8 cellular contexts compared by ENCODE assay signal in genomic region chr2:8583400-8584173, GRCh38.
A peak's percentile ranks its signal among the peaks of the same experiment; 100 is the strongest.
DNase-seq lines count a peak whose midpoint lies in the region; ATAC-seq and TF ChIP-seq lines count a peak whose summit lies in the region.

No MANE protein-coding gene starts in this region.

- TF ChIP-seq POLR2A in adrenal gland (IDR thresholded peaks at IDR 0.05): peak; percentile 34 to 82

- H3K27me3 Mint-ChIP-seq in CD8-positive, alpha-beta T cell (ENCODE audit: low read depth): peaks cover 4% of the 10 kb centered on the region
- peaks cover 0 to 9% of the 10 kb centered on the region in 2 donors for H3K27me3 Mint-ChIP-seq in T-cell

- peaks cover 5% of the 10 kb centered on the region for H3K27me3 ChIP-seq in CD8-positive, alpha-beta T cell (ENCODE audit: insufficient read depth, low read length)
- H3K27me3 ChIP-seq in adrenal gland (no peaks in the 10 kb centered on the region), iPS-15b (ENCODE audit: control insufficient read depth, insufficient read depth, low read length) (peaks cover 18% of the 10 kb centered on the region), skeletal muscle tissue (ENCODE audit: control insufficient read depth in 3 of 3, insufficient read depth in 3 of 3, low read length in 3 of 3) (peaks cover 0 to 6% (median 3%) of the 10 kb centered on the region in 3 donors)

- ATAC-seq in CD8-positive, alpha-beta T cell: peak; percentile 92
- ATAC-seq in T-cell (replicated peaks in 1 of 4): peak; percentile 75 to 91 (median 80)

- no peaks in the 10 kb centered on the region for H3K9me3 Mint-ChIP-seq in CD8-positive, alpha-beta T cell
- no peaks in the 10 kb centered on the region for H3K9me3 Mint-ChIP-seq in T-cell

- TF ChIP-seq CTCF in CD8-positive, alpha-beta T cell (IDR thresholded peaks at IDR 0.05): no peak
- TF ChIP-seq CTCF in GM20000 (IDR thresholded peaks at IDR 0.05; ENCODE audit: extremely low read depth, missing control alignments) (no peak), adrenal gland (IDR thresholded peaks at IDR 0.05) (peak in 1 of 6 experiments; percentile 13)

- H3K27ac ChIP-seq in CD8-positive, alpha-beta T cell (ENCODE audit: low read depth, low read length): no peak overlapping the region
- peak overlapping the region in 4 of 5 donors; percentile 69 to 83 (median 76) for H3K27ac ChIP-seq in adrenal gland
- no peak overlapping the region for H3K27ac ChIP-seq in skeletal muscle tissue (ENCODE audit: low read depth, low read length)

- H3K36me3 Mint-ChIP-seq in CD8-positive, alpha-beta T cell: no peaks in the 10 kb centered on the region
- H3K36me3 Mint-ChIP-seq in T-cell: no peaks in the 10 kb centered on the region

- peak overlapping the region; percentile 29 for H3K4me3 ChIP-seq in CD8-positive, alpha-beta T cell (ENCODE audit: low read depth, low read length)
- H3K4me3 ChIP-seq in adrenal gland (peak overlapping the region in 1 of 4 donors; percentile 15), iPS-15b (ENCODE audit: low read depth, low read length) (peak overlapping the region; percentile 44), skeletal muscle tissue (ENCODE audit: low read length in 3 of 3) (peak overlapping the region in 2 of 3 donors; percentile 22 to 51)

- CTCF ChIA-PET in CD8-positive, alpha-beta T cell (lab: Charles Lee): interaction anchor here (1.0 kb wide), 1 partner anchor 1016 kb away, joined by 3 read pairs; no protein-coding TSS in a partner anchor
- CTCF ChIA-PET in T-cell (lab: Charles Lee): no interaction called here

- H3K27ac Mint-ChIP-seq in CD8-positive, alpha-beta T cell: no peak overlapping the region
- no peak overlapping the region for H3K27ac Mint-ChIP-seq in T-cell

- H3K9ac ChIP-seq in iPS-15b (ENCODE audit: low read depth, low read length): no peak overlapping the region
- peak overlapping the region in 1 of 3 donors; percentile 50 for H3K9ac ChIP-seq in skeletal muscle tissue (ENCODE audit: low read depth in 1 of 3, low read length in 3 of 3)

- POLR2A ChIA-PET in CD8-positive, alpha-beta T cell (lab: Charles Lee): interaction anchor here (0.5 to 1.3 kb wide), 2 partner anchors 98 to 254 kb away, joined by 3 read pairs; partner anchors contain the start of gene ID2
- POLR2A ChIA-PET in T-cell (lab: Charles Lee): interaction anchor here (0.5 kb wide), 2 partner anchors 8 to 919 kb away, joined by 3 to 10 read pairs; no protein-coding TSS in a partner anchor

- H3K36me3 ChIP-seq in CD8-positive, alpha-beta T cell (ENCODE audit: insufficient read depth, low read length): no peaks in the 10 kb centered on the region
- H3K36me3 ChIP-seq in adrenal gland (replicated peaks in 1 of 2): no peaks in the 10 kb centered on the region
- H3K36me3 ChIP-seq in iPS-15b (ENCODE audit: control insufficient read depth, insufficient read depth, low read length): no peaks in the 10 kb centered on the region
- no peaks in the 10 kb centered on the region for H3K36me3 ChIP-seq in skeletal muscle tissue (ENCODE audit: control insufficient read depth in 3 of 3, insufficient read depth in 3 of 3, low read length in 3 of 3)

- no peaks in the 10 kb centered on the region for H3K9me3 ChIP-seq in CD8-positive, alpha-beta T cell (ENCODE audit: low read length)
- H3K9me3 ChIP-seq in adrenal gland (replicated peaks in 1 of 3) (no peaks in the 10 kb centered on the region), iPS-15b (ENCODE audit: control insufficient read depth, insufficient read depth, low read length) (no peaks in the 10 kb centered on the region), skeletal muscle tissue (ENCODE audit: control insufficient read depth in 3 of 3, low read length in 3 of 3) (no peaks in the 10 kb centered on the region)

- H3K4me1 Mint-ChIP-seq in CD8-positive, alpha-beta T cell (ENCODE audit: low read depth): peaks cover 46% of the 10 kb centered on the region
- H3K4me1 Mint-ChIP-seq in T-cell: peaks cover 36 to 47% (median 38%) of the 10 kb centered on the region in 3 donors

- WGBS in adrenal gland, 4 donors: 6 to 36% (median 25%) methylated on average over 19 to 39 of the region's 39 CpGs

- peak; percentile 49 to 83 (median 71) for DNase-seq in CD8-positive, alpha-beta T cell
- DNase-seq in GM20000 (ENCODE audit: low spot score): peak; percentile 97
- DNase-seq in HUDEP-2 (lab: John Stamatoyannopoulos, UW; ENCODE audit: unreplicated experiment in 76 of 76): peak; percentile 47 to 99 (median 97)
- DNase-seq in T-cell: peak; percentile 38 to 76 (median 59)
- DNase-seq in adrenal gland: peak; percentile 98 to 99 (median 99)
- no peak for DNase-seq in NCI-H1105 treated with DMSO at 0.1 percent for 48 hours (lab: John Stamatoyannopoulos, UW)

- H3K4me1 ChIP-seq in CD8-positive, alpha-beta T cell (ENCODE audit: insufficient read depth, low read length): peaks cover 24% of the 10 kb centered on the region
- H3K4me1 ChIP-seq in adrenal gland (replicated peaks in 1 of 2) (peaks cover 39 to 55% of the 10 kb centered on the region in 2 donors), iPS-15b (ENCODE audit: control insufficient read depth, insufficient read depth, low read length) (peaks cover 7% of the 10 kb centered on the region), skeletal muscle tissue (ENCODE audit: control insufficient read depth in 3 of 3, insufficient read depth in 3 of 3, low read length in 3 of 3) (peaks cover 2 to 7% (median 4%) of the 10 kb centered on the region in 3 donors)

- intact Hi-C loops in CD8-positive, alpha-beta T cell (cut with DNase I, micrococcal nuclease): loop anchor here in 1 of 2 experiments (2.0 kb wide), 1 partner anchor 99 kb away; the partner anchor contains the start of gene ID2
- intact Hi-C loops in adrenal gland (cut with DNase I): no loop called here

- peak overlapping the region; percentile 61 for H3K4me3 Mint-ChIP-seq in CD8-positive, alpha-beta T cell
- H3K4me3 Mint-ChIP-seq in T-cell: peak overlapping the region in 2 of 3 donors; percentile 45 to 79

Comparison
In these comparisons a context has a peak if more than half of its experiments do, and no peak if none do; other contexts are left out.
1. H3K27ac ChIP-seq: peak in adrenal gland (4 of 5); none in CD8-positive, alpha-beta T cell (single experiment) and skeletal muscle tissue (single experiment).